Comparison of ENCODE assay signal across 24 cellular contexts in genomic region chr1:3033795-3034100, GRCh38. TPM values are rescaled to one million over a fixed set of nuclear protein-coding genes. Genes with fewer than 3 reads are reported as not detected.
A peak's percentile ranks its signal among the peaks of the same experiment; 100 is the strongest.
DNase-seq lines count a peak whose midpoint lies in the region; ATAC-seq, FAIRE-seq and TF ChIP-seq lines count a peak whose summit lies in the region.
"Had no signal": no experiment of that assay in that cellular context is flagged by ENCODE, and none has a peak within 500 bp of the region (broad histone marks: within the 10 kb centered on the region; RNA-seq: fewer than 3 reads in every experiment).

No MANE protein-coding gene starts in this region.

- H3K27me3 Mint-ChIP-seq in immature natural killer cell (ENCODE audit: low read depth in 3 of 3): peaks cover 0 to 2% (median 2%) of the 10 kb centered on the region in 3 donors

- H3K9me3 ChIP-seq in right cardiac atrium (ENCODE audit: control insufficient read depth, low read length) (no peaks in the 10 kb centered on the region), kidney (ENCODE audit: control insufficient read depth in 1 of 2, low read length in 2 of 2) (no peaks in the 10 kb centered on the region), colonic mucosa (no peaks in the 10 kb centered on the region)
- H3K9me3 ChIP-seq: SJSA1 had no signal

- H3K27me3 ChIP-seq in right cardiac atrium (ENCODE audit: control insufficient read depth, insufficient read depth) (no peaks in the 10 kb centered on the region), colonic mucosa (no peaks in the 10 kb centered on the region)

- no peaks in the 10 kb centered on the region for H3K36me3 Mint-ChIP-seq in immature natural killer cell

- TF ChIP-seq CTCF in kidney (IDR thresholded peaks at IDR 0.05; ENCODE audit: borderline replicate concordance, extremely low read depth, insufficient read depth) (no peak), colonic mucosa (IDR thresholded peaks at IDR 0.05) (no peak)

- DNase-seq in cardiac septum (ENCODE audit: low spot score) (peak; percentile 69), right cardiac atrium (no peak), kidney (peak; percentile 22), iPS-NIHi7 (ENCODE audit: extremely low spot score) (no peak), immature natural killer cell (no peak), colonic mucosa (no peak)
- no peak for DNase-seq in Jurkat, Clone E6-1 (ENCODE audit: low read depth, low spot score)
- DNase-seq: DMS53, EL, GF-D8, NCI-H1694, NCI-H2081, NCI-H2171 treated with DMSO at 0.1 percent for 48 hours, NCI-H446, NCI-H526, OCI-M1 had no signal

- H3K9ac ChIP-seq in kidney (ENCODE audit: low read length in 2 of 2) (no peak overlapping the region), colonic mucosa (ENCODE audit: low read depth in 2 of 2, low read length in 2 of 2) (no peak overlapping the region)
- H3K9ac ChIP-seq: KMS-11 had no signal

- 68% methylated on average over 3 of the region's 3 CpGs for WGBS in right cardiac atrium

- H3K9me3 Mint-ChIP-seq in immature natural killer cell: no peaks in the 10 kb centered on the region

- no peak for FAIRE-seq in kidney (lab: Jason Lieb, UNC)
- FAIRE-seq: D721Med, HTR-8/SVneo, RCC 7860 had no signal

- H3K4me1 Mint-ChIP-seq in immature natural killer cell: no peaks in the 10 kb centered on the region

- H3K27ac ChIP-seq in right cardiac atrium (ENCODE audit: low read length): no peak overlapping the region
- H3K27ac ChIP-seq in kidney (ENCODE audit: low read depth in 2 of 2, low read length in 2 of 2): no peak overlapping the region
- no peak overlapping the region for H3K27ac ChIP-seq in colonic mucosa
- H3K27ac ChIP-seq: KMS-11, SJSA1 had no signal

- H3K36me3 ChIP-seq in kidney (ENCODE audit: control insufficient read depth in 1 of 2, insufficient read depth in 2 of 2, low read length in 2 of 2): no peaks in the 10 kb centered on the region
- no peaks in the 10 kb centered on the region for H3K36me3 ChIP-seq in colonic mucosa
- H3K36me3 ChIP-seq: SJSA1 had no signal

- intact Hi-C loops in cardiac septum (cut with DNase I): no loop called here
- intact Hi-C loops in right cardiac atrium (cut with DNase I): no loop called here
- intact Hi-C loops in kidney (cut with DNase I): no loop called here
- intact Hi-C loops in colonic mucosa (cut with DNase I): no loop called here

- H3K4me3 ChIP-seq in right cardiac atrium (ENCODE audit: low read length) (no peak overlapping the region), kidney (ENCODE audit: low read length in 2 of 2) (no peak overlapping the region), colonic mucosa (no peak overlapping the region)
- peak overlapping the region; percentile 34 for H3K4me3 ChIP-seq in Jurkat, Clone E6-1 (ENCODE audit: low read length)
- H3K4me3 ChIP-seq: SJSA1 had no signal

- ATAC-seq in right cardiac atrium: no peak

- no peak overlapping the region for H3K4me3 Mint-ChIP-seq in immature natural killer cell

- no peak overlapping the region for H3K27ac Mint-ChIP-seq in immature natural killer cell

- H3K4me1 ChIP-seq in right cardiac atrium (ENCODE audit: control insufficient read depth, insufficient read depth, low read length) (no peaks in the 10 kb centered on the region), kidney (ENCODE audit: control insufficient read depth in 1 of 2, insufficient read depth in 1 of 2, low read depth in 1 of 2, low read length in 2 of 2) (no peaks in the 10 kb centered on the region), colonic mucosa (no peaks in the 10 kb centered on the region)
- H3K4me1 ChIP-seq: SJSA1 had no signal

RNA-seq across cellular contexts. Expression of gene ACTRT2, which starts 12.5 kb away (rescaled TPM):
- total RNA-seq in cardiac septum: not detected
- not detected for total RNA-seq in right cardiac atrium
- not detected for polyA plus RNA-seq in right cardiac atrium
- polyA plus RNA-seq in Jurkat, Clone E6-1 (2012; ENCODE audit: insufficient read depth, insufficient read length): not detected
- not detected for total RNA-seq in kidney
- polyA plus RNA-seq in kidney (ENCODE audit: insufficient read depth, low read depth, low replicate concordance): not detected
- polyA plus RNA-seq in immature natural killer cell: not detected
- total RNA-seq in colonic mucosa: not detected
- total RNA-seq: H4, M059J, SJSA1 had no signal
- polyA plus RNA-seq: BJ had no signal

RNA-seq across cellular contexts. Expression of gene PRDM16, which starts 35.3 kb away (rescaled TPM):
- total RNA-seq in cardiac septum (12.9 TPM), right cardiac atrium (1 to 10 TPM; 1.1 to 2.9 (median 1.8) TPM), kidney (21.9 TPM), colonic mucosa (1 to 10 TPM in 1 of 2 donors, under 1 TPM in 1; 0.79 to 6.1 TPM)
- polyA plus RNA-seq in right cardiac atrium (1.9 TPM), kidney (ENCODE audit: insufficient read depth, low read depth, low replicate concordance) (3.0 TPM), immature natural killer cell (under 1 TPM; 0.17 to 0.29 (median 0.22) TPM)
- not detected for polyA plus RNA-seq in Jurkat, Clone E6-1 (2012; ENCODE audit: insufficient read depth, insufficient read length)
- total RNA-seq: M059J had no signal

Comparison
In these comparisons a context has a peak if more than half of its experiments do, and no peak if none do; other contexts are left out.
1. DNase-seq: peak in cardiac septum (single experiment) and kidney (single experiment); none in right cardiac atrium (0 of 3), Jurkat, Clone E6-1 (single experiment), iPS-NIHi7 (single experiment), immature natural killer cell (0 of 3) and colonic mucosa (single experiment).